Comparison of ENCODE assay signal across 8 cellular contexts in the genomic region with DNA sequence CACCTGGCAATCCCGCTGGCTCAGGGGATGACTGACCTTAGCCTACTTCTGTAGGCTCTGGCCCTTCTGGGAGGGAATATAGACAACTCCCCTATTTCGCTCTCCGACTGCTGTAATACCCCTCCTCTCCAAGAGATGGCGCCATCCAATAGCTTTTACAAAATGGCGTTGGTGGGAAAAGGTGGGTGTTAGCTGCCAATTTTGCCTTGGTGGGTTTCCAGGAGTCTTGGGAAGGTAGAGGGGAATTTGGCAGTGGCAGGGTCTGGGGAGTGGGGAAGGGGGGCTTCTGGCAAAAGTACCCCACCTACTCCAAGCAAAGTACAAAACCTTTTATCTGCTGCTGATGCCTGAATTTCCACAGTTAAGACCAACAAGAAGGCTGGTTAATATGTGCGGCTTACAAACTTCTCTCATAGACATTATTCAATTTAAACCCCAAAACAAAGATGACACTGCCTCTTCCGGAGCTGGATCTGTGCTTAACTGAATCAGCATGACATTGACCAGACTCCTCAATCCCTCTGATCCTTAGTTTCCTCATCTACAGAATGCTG.
DNase-seq lines count a peak whose midpoint lies in the region; ATAC-seq and TF ChIP-seq lines count a peak whose summit lies in the region.

No MANE protein-coding gene starts in this region.

- no peak overlapping the region for H3K27ac Mint-ChIP-seq in activated CD4-positive, alpha-beta T cell treated with anti-CD3 and anti-CD28 coated beads for 36 hours
- H3K27ac Mint-ChIP-seq in WTC11, result no peak overlapping the region

- no peak overlapping the region for H3K4me3 Mint-ChIP-seq in activated CD4-positive, alpha-beta T cell treated with anti-CD3 and anti-CD28 coated beads for 36 hours
- no peak overlapping the region for H3K4me3 Mint-ChIP-seq in WTC11

- peak; percentile 61 for DNase-seq in activated CD4-positive, alpha-beta T cell treated with anti-CD3 and anti-CD28 coated beads for 36 hours
- DNase-seq in activated CD4-positive, alpha-beta T cell treated with anti-CD3 and anti-CD28 coated beads, Interleukin-2, amount 50 U/mL, for 4 hours, result no peak
- DNase-seq in LHCN-M2 (ENCODE audit: low read depth) (peak; percentile 32), WTC11 (ENCODE audit: low spot score) (peak; percentile 75), germinal center (ENCODE audit: low spot score) (peak; percentile 62), retina (peak; percentile 55), T-helper 9 cell (no peak)

- H3K4me1 Mint-ChIP-seq in activated CD4-positive, alpha-beta T cell treated with anti-CD3 and anti-CD28 coated beads for 36 hours, result no peaks in the 10 kb centered on the region
- H3K4me1 Mint-ChIP-seq in WTC11, result peaks cover 11% of the 10 kb centered on the region

- peak; percentile 95 for TF ChIP-seq CTCF in WTC11 (IDR thresholded peaks at IDR 0.05)

- peaks cover 5% of the 10 kb centered on the region for H3K27me3 Mint-ChIP-seq in activated CD4-positive, alpha-beta T cell treated with anti-CD3 and anti-CD28 coated beads for 36 hours
- H3K27me3 Mint-ChIP-seq in WTC11 (ENCODE audit: low read depth), result no peaks in the 10 kb centered on the region; the same call in 1 of the 2 replicates

- H3K36me3 Mint-ChIP-seq in activated CD4-positive, alpha-beta T cell treated with anti-CD3 and anti-CD28 coated beads for 36 hours (ENCODE audit: low read depth), result no peaks in the 10 kb centered on the region
- peaks cover 9% of the 10 kb centered on the region for H3K36me3 Mint-ChIP-seq in WTC11

- H3K9me3 Mint-ChIP-seq in activated CD4-positive, alpha-beta T cell treated with anti-CD3 and anti-CD28 coated beads for 36 hours (ENCODE audit: low read depth), result peaks cover 7% of the 10 kb centered on the region
- peaks cover 15% of the 10 kb centered on the region for H3K9me3 Mint-ChIP-seq in WTC11

- no peak for ATAC-seq in activated CD4-positive, alpha-beta T cell treated with anti-CD3 and anti-CD28 coated beads for 36 hours
- ATAC-seq in WTC11, result peak; percentile 65
- ATAC-seq in GM21576 (IDR thresholded peaks at IDR 0.05; ENCODE audit: unreplicated experiment), result no peak

- intact Hi-C loops in activated CD4-positive, alpha-beta T cell treated with anti-CD3 and anti-CD28 coated beads for 36 hours (cut with DNase I, micrococcal nuclease), result loop anchor here (1.0 to 5.0 kb wide), 2 partner anchors 116 to 156 kb away; no protein-coding TSS in a partner anchor

- CTCF ChIA-PET in activated CD4-positive, alpha-beta T cell treated with anti-CD3 and anti-CD28 coated beads for 36 hours (lab: Charles Lee), result interaction anchor here (0.7 to 9.3 kb wide), 14 partner anchors 8 to 177 kb away, joined by 3 to 99 read pairs (median 3); no protein-coding TSS in a partner anchor
- CTCF ChIA-PET in WTC11 (lab: Charles Lee), result interaction anchor here (0.6 to 8.7 kb wide), 47 partner anchors 9 to 194 kb away, joined by 3 to 276 read pairs (median 4); a partner anchor contains a TSS

- POLR2A ChIA-PET in activated CD4-positive, alpha-beta T cell treated with anti-CD3 and anti-CD28 coated beads for 36 hours (lab: Charles Lee), result interaction anchor here (0.6 kb wide), 1 partner anchor 179 kb away, joined by 3 read pairs; no protein-coding TSS in a partner anchor
- POLR2A ChIA-PET in WTC11 (lab: Charles Lee), result no interaction called here

TF ChIP-seq in WTC11, 78 proteins besides CTCF, POLR2A, EP300 and RAD21:
- TF ChIP-seq, protein P1, sequence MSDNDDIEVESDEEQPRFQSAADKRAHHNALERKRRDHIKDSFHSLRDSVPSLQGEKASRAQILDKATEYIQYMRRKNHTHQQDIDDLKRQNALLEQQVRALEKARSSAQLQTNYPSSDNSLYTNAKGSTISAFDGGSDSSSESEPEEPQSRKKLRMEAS (CRISPR knock-in tag; IDR thresholded peaks at IDR 0.05), result no peak
- TF ChIP-seq RORB (CRISPR knock-in tag; IDR thresholded peaks at IDR 0.05) (no peak), TP53 (CRISPR knock-in tag; IDR thresholded peaks at IDR 0.05) (no peak), MXD4 (CRISPR knock-in tag; IDR thresholded peaks at IDR 0.05; ENCODE audit: borderline replicate concordance) (no peak), TCF7 (CRISPR knock-in tag; IDR thresholded peaks at IDR 0.05; ENCODE audit: low read depth) (no peak), FOXJ3 (CRISPR knock-in tag; IDR thresholded peaks at IDR 0.05; ENCODE audit: borderline replicate concordance) (no peak), TEAD1 (CRISPR knock-in tag; IDR thresholded peaks at IDR 0.05) (no peak)
- TF ChIP-seq, protein P2, sequence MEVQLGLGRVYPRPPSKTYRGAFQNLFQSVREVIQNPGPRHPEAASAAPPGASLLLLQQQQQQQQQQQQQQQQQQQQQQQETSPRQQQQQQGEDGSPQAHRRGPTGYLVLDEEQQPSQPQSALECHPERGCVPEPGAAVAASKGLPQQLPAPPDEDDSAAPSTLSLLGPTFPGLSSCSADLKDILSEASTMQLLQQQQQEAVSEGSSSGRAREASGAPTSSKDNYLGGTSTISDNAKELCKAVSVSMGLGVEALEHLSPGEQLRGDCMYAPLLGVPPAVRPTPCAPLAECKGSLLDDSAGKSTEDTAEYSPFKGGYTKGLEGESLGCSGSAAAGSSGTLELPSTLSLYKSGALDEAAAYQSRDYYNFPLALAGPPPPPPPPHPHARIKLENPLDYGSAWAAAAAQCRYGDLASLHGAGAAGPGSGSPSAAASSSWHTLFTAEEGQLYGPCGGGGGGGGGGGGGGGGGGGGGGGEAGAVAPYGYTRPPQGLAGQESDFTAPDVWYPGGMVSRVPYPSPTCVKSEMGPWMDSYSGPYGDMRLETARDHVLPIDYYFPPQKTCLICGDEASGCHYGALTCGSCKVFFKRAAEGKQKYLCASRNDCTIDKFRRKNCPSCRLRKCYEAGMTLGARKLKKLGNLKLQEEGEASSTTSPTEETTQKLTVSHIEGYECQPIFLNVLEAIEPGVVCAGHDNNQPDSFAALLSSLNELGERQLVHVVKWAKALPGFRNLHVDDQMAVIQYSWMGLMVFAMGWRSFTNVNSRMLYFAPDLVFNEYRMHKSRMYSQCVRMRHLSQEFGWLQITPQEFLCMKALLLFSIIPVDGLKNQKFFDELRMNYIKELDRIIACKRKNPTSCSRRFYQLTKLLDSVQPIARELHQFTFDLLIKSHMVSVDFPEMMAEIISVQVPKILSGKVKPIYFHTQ (CRISPR knock-in tag; IDR thresholded peaks at IDR 0.05), result no peak

Comparison
In these comparisons a context has a peak if more than half of its experiments do, and no peak if none do; other contexts are left out.
1. DNase-seq: peak in activated CD4-positive, alpha-beta T cell treated with anti-CD3 and anti-CD28 coated beads for 36 hours (single experiment), LHCN-M2 (single experiment), WTC11 (single experiment), germinal center (single experiment) and retina (single experiment); none in activated CD4-positive, alpha-beta T cell treated with anti-CD3 and anti-CD28 coated beads, Interleukin-2, amount 50 U/mL, for 4 hours (0 of 2) and T-helper 9 cell (single experiment).